ENCODE assay signal across 1 cellular context in the genomic region with DNA sequence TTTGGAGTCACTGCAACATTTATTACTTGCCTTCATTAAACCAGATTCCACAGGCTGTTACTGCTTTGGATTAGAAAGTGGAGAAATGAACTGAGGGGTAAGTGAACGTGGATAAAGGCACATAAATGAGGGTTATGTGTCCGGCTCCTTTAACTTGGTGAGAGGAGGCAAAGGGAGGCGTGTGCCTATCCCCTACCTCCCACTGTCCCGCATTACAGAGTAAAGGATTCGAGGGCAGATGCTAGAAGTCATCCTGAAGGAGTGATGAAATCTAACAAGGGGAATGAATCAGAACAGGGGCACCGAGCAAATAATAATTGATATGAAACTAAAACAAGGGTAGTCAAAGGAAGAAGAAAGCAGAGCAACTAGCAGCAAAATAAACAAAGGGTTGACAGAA.
TF ChIP-seq lines count a peak whose summit lies in the region.

No MANE protein-coding gene starts in this region.

TF ChIP-seq in GM23338, 12 proteins besides CTCF, POLR2A, EP300 and RAD21:
- TF ChIP-seq, protein P1, sequence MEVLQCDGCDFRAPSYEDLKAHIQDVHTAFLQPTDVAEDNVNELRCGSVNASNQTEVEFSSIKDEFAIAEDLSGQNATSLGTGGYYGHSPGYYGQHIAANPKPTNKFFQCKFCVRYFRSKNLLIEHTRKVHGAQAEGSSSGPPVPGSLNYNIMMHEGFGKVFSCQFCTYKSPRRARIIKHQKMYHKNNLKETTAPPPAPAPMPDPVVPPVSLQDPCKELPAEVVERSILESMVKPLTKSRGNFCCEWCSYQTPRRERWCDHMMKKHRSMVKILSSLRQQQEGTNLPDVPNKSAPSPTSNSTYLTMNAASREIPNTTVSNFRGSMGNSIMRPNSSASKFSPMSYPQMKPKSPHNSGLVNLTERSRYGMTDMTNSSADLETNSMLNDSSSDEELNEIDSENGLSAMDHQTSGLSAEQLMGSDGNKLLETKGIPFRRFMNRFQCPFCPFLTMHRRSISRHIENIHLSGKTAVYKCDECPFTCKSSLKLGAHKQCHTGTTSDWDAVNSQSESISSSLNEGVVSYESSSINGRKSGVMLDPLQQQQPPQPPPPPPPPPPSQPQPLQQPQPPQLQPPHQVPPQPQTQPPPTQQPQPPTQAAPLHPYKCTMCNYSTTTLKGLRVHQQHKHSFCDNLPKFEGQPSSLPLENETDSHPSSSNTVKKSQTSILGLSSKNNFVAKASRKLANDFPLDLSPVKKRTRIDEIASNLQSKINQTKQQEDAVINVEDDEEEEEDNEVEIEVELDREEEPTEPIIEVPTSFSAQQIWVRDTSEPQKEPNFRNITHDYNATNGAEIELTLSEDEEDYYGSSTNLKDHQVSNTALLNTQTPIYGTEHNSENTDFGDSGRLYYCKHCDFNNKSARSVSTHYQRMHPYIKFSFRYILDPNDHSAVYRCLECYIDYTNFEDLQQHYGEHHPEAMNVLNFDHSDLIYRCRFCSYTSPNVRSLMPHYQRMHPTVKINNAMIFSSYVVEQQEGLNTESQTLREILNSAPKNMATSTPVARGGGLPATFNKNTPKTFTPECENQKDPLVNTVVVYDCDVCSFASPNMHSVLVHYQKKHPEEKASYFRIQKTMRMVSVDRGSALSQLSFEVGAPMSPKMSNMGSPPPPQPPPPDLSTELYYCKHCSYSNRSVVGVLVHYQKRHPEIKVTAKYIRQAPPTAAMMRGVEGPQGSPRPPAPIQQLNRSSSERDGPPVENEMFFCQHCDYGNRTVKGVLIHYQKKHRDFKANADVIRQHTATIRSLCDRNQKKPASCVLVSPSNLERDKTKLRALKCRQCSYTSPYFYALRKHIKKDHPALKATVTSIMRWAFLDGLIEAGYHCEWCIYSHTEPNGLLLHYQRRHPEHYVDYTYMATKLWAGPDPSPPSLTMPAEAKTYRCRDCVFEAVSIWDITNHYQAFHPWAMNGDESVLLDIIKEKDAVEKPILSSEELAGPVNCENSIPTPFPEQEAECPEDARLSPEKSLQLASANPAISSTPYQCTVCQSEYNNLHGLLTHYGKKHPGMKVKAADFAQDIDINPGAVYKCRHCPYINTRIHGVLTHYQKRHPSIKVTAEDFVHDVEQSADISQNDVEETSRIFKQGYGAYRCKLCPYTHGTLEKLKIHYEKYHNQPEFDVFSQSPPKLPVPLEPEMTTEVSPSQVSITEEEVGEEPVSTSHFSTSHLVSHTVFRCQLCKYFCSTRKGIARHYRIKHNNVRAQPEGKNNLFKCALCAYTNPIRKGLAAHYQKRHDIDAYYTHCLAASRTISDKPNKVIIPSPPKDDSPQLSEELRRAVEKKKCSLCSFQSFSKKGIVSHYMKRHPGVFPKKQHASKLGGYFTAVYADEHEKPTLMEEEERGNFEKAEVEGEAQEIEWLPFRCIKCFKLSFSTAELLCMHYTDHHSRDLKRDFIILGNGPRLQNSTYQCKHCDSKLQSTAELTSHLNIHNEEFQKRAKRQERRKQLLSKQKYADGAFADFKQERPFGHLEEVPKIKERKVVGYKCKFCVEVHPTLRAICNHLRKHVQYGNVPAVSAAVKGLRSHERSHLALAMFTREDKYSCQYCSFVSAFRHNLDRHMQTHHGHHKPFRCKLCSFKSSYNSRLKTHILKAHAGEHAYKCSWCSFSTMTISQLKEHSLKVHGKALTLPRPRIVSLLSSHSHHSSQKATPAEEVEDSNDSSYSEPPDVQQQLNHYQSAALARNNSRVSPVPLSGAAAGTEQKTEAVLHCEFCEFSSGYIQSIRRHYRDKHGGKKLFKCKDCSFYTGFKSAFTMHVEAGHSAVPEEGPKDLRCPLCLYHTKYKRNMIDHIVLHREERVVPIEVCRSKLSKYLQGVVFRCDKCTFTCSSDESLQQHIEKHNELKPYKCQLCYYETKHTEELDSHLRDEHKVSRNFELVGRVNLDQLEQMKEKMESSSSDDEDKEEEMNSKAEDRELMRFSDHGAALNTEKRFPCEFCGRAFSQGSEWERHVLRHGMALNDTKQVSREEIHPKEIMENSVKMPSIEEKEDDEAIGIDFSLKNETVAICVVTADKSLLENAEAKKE (CRISPR knock-in tag; IDR thresholded peaks at IDR 0.05): no peak
- TF ChIP-seq ZNF114 (CRISPR knock-in tag; IDR thresholded peaks at IDR 0.05): no peak
- TF ChIP-seq STAT1 (IDR thresholded peaks at IDR 0.05; ENCODE audit: unreplicated experiment): no peak
- TF ChIP-seq JUNB (IDR thresholded peaks at IDR 0.05; ENCODE audit: unreplicated experiment): no peak
- no peak for TF ChIP-seq POLR2AphosphoS5 (IDR thresholded peaks at IDR 0.05; ENCODE audit: low read depth)
TF ChIP-seq in GM23338: peak in this region for 0.
